ENCODE assay signal across 30 cellular contexts in genomic region chr5:77904362-77904761, GRCh38.
"Had no signal": no experiment of that assay in that cellular context is flagged by ENCODE, and none has a peak within 500 bp of the region (broad histone marks: within the 10 kb centered on the region; RNA-seq: fewer than 3 reads in every experiment).

No MANE protein-coding gene starts in this region.

- H3K9me3 ChIP-seq: ovary, psoas muscle, right lobe of liver, sigmoid colon, stomach, thoracic aorta, thyroid gland, tibial nerve, upper lobe of left lung, vagina had no signal

- H3K36me3 Mint-ChIP-seq: naive thymus-derived CD8-positive, alpha-beta T cell; natural killer cell treated with Interleukin-12 subunit alpha and Interleukin-12 subunit beta and Interleukin-15 and Interleukin-18, amount 100 ng/mL, for 72 hours; stimulated activated effector memory CD8-positive, alpha-beta T cell treated with anti-CD3 and anti-CD28 coated beads, Interleukin-12 subunit alpha, Interleukin-12 subunit beta, amount 100 ng/mL, for 72 hours had no signal

- H3K9me3 Mint-ChIP-seq: naive thymus-derived CD8-positive, alpha-beta T cell; natural killer cell treated with Interleukin-12 subunit alpha and Interleukin-12 subunit beta and Interleukin-15 and Interleukin-18, amount 100 ng/mL, for 72 hours; nephron progenitor cell; neural crest cell; stimulated activated effector memory CD8-positive, alpha-beta T cell treated with anti-CD3 and anti-CD28 coated beads, Interleukin-12 subunit alpha, Interleukin-12 subunit beta, amount 100 ng/mL, for 72 hours; stimulated activated naive B cell treated with anti-CD40 and anti-IgM and Interleukin-4, amounts not matched to agents 10 μg/mL and 1 μg/mL and 100 μg/mL, for 72 hours; stimulated activated naive CD8-positive, alpha-beta T cell treated with anti-CD3 and anti-CD28 coated beads, Interleukin-15, Interleukin-2, amounts not matched to agents 100 ng/mL and 50 ng/mL, for 24 hours had no signal

- H3K4me3 ChIP-seq: ovary, psoas muscle, right lobe of liver, sigmoid colon, skin epidermis, smooth muscle cell, stomach, thoracic aorta, thyroid gland, tibial nerve, upper lobe of left lung, vagina had no signal

- H2AFZ ChIP-seq: parathyroid adenoma had no signal

- H3K27ac ChIP-seq: ovary, parathyroid adenoma, psoas muscle, right lobe of liver, sigmoid colon, skin epidermis, stomach, thoracic aorta, thyroid gland, tibial nerve, upper lobe of left lung, vagina had no signal

- H3K4me1 Mint-ChIP-seq: stimulated activated effector memory CD8-positive, alpha-beta T cell treated with anti-CD3 and anti-CD28 coated beads, Interleukin-12 subunit alpha, Interleukin-12 subunit beta, amount 100 ng/mL, for 72 hours; stimulated activated naive B cell treated with anti-CD40 and anti-IgM and Interleukin-4, amounts not matched to agents 10 μg/mL and 1 μg/mL and 100 μg/mL, for 72 hours had no signal

- H3K4me3 Mint-ChIP-seq: naive thymus-derived CD8-positive, alpha-beta T cell; natural killer cell treated with Interleukin-12 subunit alpha and Interleukin-12 subunit beta and Interleukin-15 and Interleukin-18, amount 100 ng/mL, for 72 hours; nephron progenitor cell; neural crest cell; stimulated activated effector memory CD8-positive, alpha-beta T cell treated with anti-CD3 and anti-CD28 coated beads, Interleukin-12 subunit alpha, Interleukin-12 subunit beta, amount 100 ng/mL, for 72 hours; stimulated activated naive B cell treated with anti-CD40 and anti-IgM and Interleukin-4, amounts not matched to agents 10 μg/mL and 1 μg/mL and 100 μg/mL, for 72 hours; stimulated activated naive CD8-positive, alpha-beta T cell treated with anti-CD3 and anti-CD28 coated beads, Interleukin-15, Interleukin-2, amounts not matched to agents 100 ng/mL and 50 ng/mL, for 24 hours had no signal

- ATAC-seq: naive thymus-derived CD8-positive, alpha-beta T cell; natural killer cell treated with Interleukin-12 subunit alpha and Interleukin-12 subunit beta and Interleukin-15 and Interleukin-18, amount 100 ng/mL, for 72 hours; right cardiac atrium; right lobe of liver; stimulated activated effector memory CD8-positive, alpha-beta T cell treated with anti-CD3 and anti-CD28 coated beads, Interleukin-12 subunit alpha, Interleukin-12 subunit beta, amount 100 ng/mL, for 72 hours; stimulated activated naive B cell treated with anti-CD40 and anti-IgM and Interleukin-4, amounts not matched to agents 10 μg/mL and 1 μg/mL and 100 μg/mL, for 72 hours had no signal

- H3K27ac Mint-ChIP-seq: naive thymus-derived CD8-positive, alpha-beta T cell; natural killer cell treated with Interleukin-12 subunit alpha and Interleukin-12 subunit beta and Interleukin-15 and Interleukin-18, amount 100 ng/mL, for 72 hours; nephron progenitor cell; progenitor cell of endocrine pancreas; stimulated activated effector memory CD8-positive, alpha-beta T cell treated with anti-CD3 and anti-CD28 coated beads, Interleukin-12 subunit alpha, Interleukin-12 subunit beta, amount 100 ng/mL, for 72 hours; stimulated activated naive B cell treated with anti-CD40 and anti-IgM and Interleukin-4, amounts not matched to agents 10 μg/mL and 1 μg/mL and 100 μg/mL, for 72 hours; stimulated activated naive CD8-positive, alpha-beta T cell treated with anti-CD3 and anti-CD28 coated beads, Interleukin-15, Interleukin-2, amounts not matched to agents 100 ng/mL and 50 ng/mL, for 24 hours had no signal

- H3K79me2 ChIP-seq: parathyroid adenoma had no signal

- H3K27me3 ChIP-seq: ovary, right lobe of liver, sigmoid colon, stomach, thyroid gland, tibial nerve, upper lobe of left lung, vagina had no signal

- H3K4me1 ChIP-seq: parathyroid adenoma, psoas muscle, right lobe of liver, sigmoid colon, stomach, thyroid gland, upper lobe of left lung, vagina had no signal

- H3K9ac ChIP-seq: parathyroid adenoma had no signal

- H3K4me2 ChIP-seq: smooth muscle cell had no signal

- DNase-seq: naive thymus-derived CD8-positive, alpha-beta T cell; nephron progenitor cell; occipital lobe; ovary; posterior cingulate gyrus; psoas muscle; right cardiac atrium; right lobe of liver; sigmoid colon; stimulated activated CD4-positive, alpha-beta T cell treated with anti-CD3 and anti-CD28 coated beads, Interleukin-15, amount 100 ng/mL, for 24 hours; stimulated activated CD4-positive, alpha-beta T cell treated with anti-CD3 and anti-CD28 coated beads, Interleukin-2, amount 100 ng/mL, for 24 hours; stimulated activated CD4-positive, alpha-beta T cell treated with anti-CD3 and anti-CD28 coated beads, Interleukin-2, amount 100 ng/mL, for 48 hours; stimulated activated CD4-positive, alpha-beta T cell treated with anti-CD3 and anti-CD28 coated beads, Interleukin-4, amount 100 ng/mL, for 24 hours; stimulated activated naive B cell treated with anti-CD40 and anti-IgM and Interleukin-4, amounts not matched to agents 10 μg/mL and 1 μg/mL and 100 μg/mL, for 72 hours; stimulated activated naive CD4-positive, alpha-beta T cell treated with Interleukin-2 at 50 U/mL for 16 hours; stomach; thyroid gland; trophoblast cell; upper lobe of left lung had no signal

- H3K36me3 ChIP-seq: ovary, right lobe of liver, sigmoid colon, stomach, thoracic aorta, thyroid gland, tibial nerve, upper lobe of left lung, vagina had no signal
